In the genomic region with DNA sequence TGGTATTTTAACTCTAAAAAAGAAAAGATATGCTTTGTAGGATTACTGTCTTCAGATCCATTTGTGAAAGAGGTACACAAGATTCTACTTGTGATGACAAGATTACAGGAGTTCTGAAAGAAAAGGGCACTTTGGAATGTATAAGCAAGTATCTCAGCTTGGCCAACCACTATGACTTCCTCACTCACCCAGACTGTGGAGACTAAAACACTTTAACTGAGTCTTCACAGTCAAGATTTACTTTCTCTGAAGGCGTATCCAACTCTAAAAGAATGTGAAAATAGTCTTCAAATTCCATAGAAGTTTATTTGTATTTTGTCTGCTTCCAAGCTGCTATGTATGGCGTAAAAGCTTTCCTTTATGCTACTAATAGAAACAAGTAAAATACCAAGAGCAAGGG, we compare ENCODE assay signal across 29 cellular contexts.
"Had no signal": no experiment of that assay in that cellular context is flagged by ENCODE, and none has a peak within 500 bp of the region (broad histone marks: within the 10 kb centered on the region; RNA-seq: fewer than 3 reads in every experiment).

No MANE protein-coding gene starts in this region.

- H3K27me3 Mint-ChIP-seq: naive thymus-derived CD8-positive, alpha-beta T cell; natural killer cell treated with Interleukin-12 subunit alpha and Interleukin-12 subunit beta and Interleukin-15 and Interleukin-18, amount 100 ng/mL, for 72 hours had no signal

- H3K27ac ChIP-seq: neural progenitor cell, ovary, parathyroid adenoma, psoas muscle, sigmoid colon, spleen, thoracic aorta, thyroid gland, tibial nerve, upper lobe of left lung, vagina had no signal

- H3K4me3 Mint-ChIP-seq: naive B cell; naive thymus-derived CD8-positive, alpha-beta T cell; natural killer cell treated with Interleukin-12 subunit alpha and Interleukin-12 subunit beta and Interleukin-15 and Interleukin-18, amount 100 ng/mL, for 72 hours; neural progenitor cell; stimulated activated memory B cell treated with anti-CD40 and anti-IgM and Interleukin-4, amounts not matched to agents 10 μg/mL and 1 μg/mL and 100 μg/mL, for 72 hours; stimulated activated naive CD8-positive, alpha-beta T cell treated with anti-CD3 and anti-CD28 coated beads, Interleukin-15, amount 100 ng/mL, for 72 hours had no signal

- H3K27me3 ChIP-seq: neural progenitor cell, ovary, right lobe of liver, sigmoid colon, spleen, thyroid gland, tibial nerve, upper lobe of left lung, vagina had no signal

- ATAC-seq: naive thymus-derived CD8-positive, alpha-beta T cell; natural killer cell treated with Interleukin-12 subunit alpha and Interleukin-12 subunit beta and Interleukin-15 and Interleukin-18, amount 100 ng/mL, for 72 hours; psoas muscle; stimulated activated memory B cell treated with anti-CD40 and anti-IgM and Interleukin-4, amounts not matched to agents 10 μg/mL and 1 μg/mL and 100 μg/mL, for 72 hours; stimulated activated naive CD8-positive, alpha-beta T cell treated with anti-CD3 and anti-CD28 coated beads, Interleukin-15, amount 100 ng/mL, for 72 hours; stimulated activated naive CD8-positive, alpha-beta T cell treated with anti-CD3 and anti-CD28 coated beads, Interleukin-15, Interleukin-2, amounts not matched to agents 100 U/mL and 50 U/mL, for 24 hours had no signal

- H3K4me3 ChIP-seq: neural progenitor cell, ovary, psoas muscle, right lobe of liver, sigmoid colon, spleen, thoracic aorta, thyroid gland, tibial nerve, upper lobe of left lung, vagina had no signal

- H3K27ac Mint-ChIP-seq: naive B cell; naive thymus-derived CD8-positive, alpha-beta T cell; natural killer cell treated with Interleukin-12 subunit alpha and Interleukin-12 subunit beta and Interleukin-15 and Interleukin-18, amount 100 ng/mL, for 72 hours; neural progenitor cell; progenitor cell of endocrine pancreas; stimulated activated memory B cell treated with anti-CD40 and anti-IgM and Interleukin-4, amounts not matched to agents 10 μg/mL and 1 μg/mL and 100 μg/mL, for 72 hours; stimulated activated naive CD8-positive, alpha-beta T cell treated with anti-CD3 and anti-CD28 coated beads, Interleukin-15, amount 100 ng/mL, for 72 hours had no signal

- H3K4me1 Mint-ChIP-seq: naive B cell; neural progenitor cell; stimulated activated memory B cell treated with anti-CD40 and anti-IgM and Interleukin-4, amounts not matched to agents 10 μg/mL and 1 μg/mL and 100 μg/mL, for 72 hours had no signal

- H3K9me3 ChIP-seq: ovary, psoas muscle, right lobe of liver, sigmoid colon, spleen, thoracic aorta, thyroid gland, tibial nerve, upper lobe of left lung, vagina had no signal

- H3K4me1 ChIP-seq: parathyroid adenoma, psoas muscle, sigmoid colon, spleen, thyroid gland, tibial nerve, upper lobe of left lung, vagina had no signal

- H3K9me3 Mint-ChIP-seq: naive B cell; naive thymus-derived CD8-positive, alpha-beta T cell; natural killer cell treated with Interleukin-12 subunit alpha and Interleukin-12 subunit beta and Interleukin-15 and Interleukin-18, amount 100 ng/mL, for 72 hours; neural progenitor cell; stimulated activated memory B cell treated with anti-CD40 and anti-IgM and Interleukin-4, amounts not matched to agents 10 μg/mL and 1 μg/mL and 100 μg/mL, for 72 hours; stimulated activated naive CD8-positive, alpha-beta T cell treated with anti-CD3 and anti-CD28 coated beads, Interleukin-15, amount 100 ng/mL, for 72 hours had no signal

- H3K36me3 Mint-ChIP-seq: naive B cell; naive thymus-derived CD8-positive, alpha-beta T cell; natural killer cell treated with Interleukin-12 subunit alpha and Interleukin-12 subunit beta and Interleukin-15 and Interleukin-18, amount 100 ng/mL, for 72 hours; neural progenitor cell; stimulated activated memory B cell treated with anti-CD40 and anti-IgM and Interleukin-4, amounts not matched to agents 10 μg/mL and 1 μg/mL and 100 μg/mL, for 72 hours had no signal

- H3K36me3 ChIP-seq: neural progenitor cell, ovary, right lobe of liver, sigmoid colon, spleen, thoracic aorta, thyroid gland, tibial nerve, upper lobe of left lung, vagina had no signal

- DNase-seq: naive B cell; naive thymus-derived CD8-positive, alpha-beta T cell; occipital lobe; ovary; posterior cingulate gyrus; psoas muscle; right lobe of liver; sigmoid colon; small intestine; spleen; stimulated activated CD4-positive, alpha-beta T cell treated with anti-CD3 and anti-CD28 coated beads, Interleukin-12 subunit alpha, Interleukin-12 subunit beta, amount 100 ng/mL, for 4 hours; stimulated activated CD4-positive, alpha-beta T cell treated with anti-CD3 and anti-CD28 coated beads, Interleukin-1b, Interleukin-23, amount 100 ng/mL, for 48 hours; stimulated activated CD4-positive, alpha-beta T cell treated with anti-CD3 and anti-CD28 coated beads, Interleukin-4, amount 100 ng/mL, for 1 hour; stimulated activated CD4-positive, alpha-beta T cell treated with anti-CD3 and anti-CD28 coated beads, Interleukin-4, amount 100 ng/mL, for 4 hours; stimulated activated CD8-positive, alpha-beta memory T cell treated with anti-CD3 and anti-CD28 coated beads, Interleukin-4, amount 100 ng/mL, for 48 hours; stimulated activated naive CD4-positive, alpha-beta T cell; stimulated activated naive CD8-positive, alpha-beta T cell treated with anti-CD3 and anti-CD28 coated beads, Interleukin-15, amount 100 ng/mL, for 72 hours; stimulated activated naive CD8-positive, alpha-beta T cell treated with anti-CD3 and anti-CD28 coated beads, Interleukin-15, Interleukin-2, amounts not matched to agents 100 U/mL and 50 U/mL, for 24 hours; thyroid gland; trophoblast cell; upper lobe of left lung had no signal
